Comparison of ENCODE assay signal across 9 cellular contexts in genomic region chr21:34613679-34614442, GRCh38. TPM values are rescaled to one million over a fixed set of nuclear protein-coding genes. Genes with fewer than 3 reads are reported as not detected.
A peak's percentile ranks its signal among the peaks of the same experiment; 100 is the strongest.
DNase-seq lines count a peak whose midpoint lies in the region; ATAC-seq and TF ChIP-seq lines count a peak whose summit lies in the region.
"Had no signal": no experiment of that assay in that cellular context is flagged by ENCODE, and none has a peak within 500 bp of the region (broad histone marks: within the 10 kb centered on the region; RNA-seq: fewer than 3 reads in every experiment).

No MANE protein-coding gene starts in this region.

- peak in 2 of 5 donors; percentile 2 to 13 for DNase-seq in CD4-positive, alpha-beta memory T cell
- DNase-seq in LNCaP clone FGC (ENCODE audit: low read depth) (no peak), brain microvascular endothelial cell (no peak), lung microvascular endothelial cell (ENCODE audit: low read depth in 2 of 2) (peak; percentile 22 to 23), tibial artery (no peak), HUDEP-2 (lab: John Stamatoyannopoulos, UW; ENCODE audit: unreplicated experiment in 76 of 76) (no peak), NCI-H2171 treated with DMSO at 0.1 percent for 48 hours (lab: John Stamatoyannopoulos, UW) (no peak)

- peaks cover 0 to 3% of the 10 kb centered on the region in 2 donors for H3K36me3 Mint-ChIP-seq in CD4-positive, alpha-beta memory T cell

- no peaks in the 10 kb centered on the region for H3K27me3 Mint-ChIP-seq in CD4-positive, alpha-beta memory T cell

- in situ Hi-C loops in brain microvascular endothelial cell (cut with HindIII; ENCODE audit: low pct_ligation_motif_present, low sequenced_read_pairs): no loop called here

- no peak overlapping the region for H3K27ac ChIP-seq in CD4-positive, alpha-beta memory T cell (ENCODE audit: low read depth, low read length)
- H3K27ac ChIP-seq in brain microvascular endothelial cell: no peak overlapping the region
- peak overlapping the region; percentile 83 to 87 for H3K27ac ChIP-seq in tibial artery

- CTCF ChIA-PET in CD4-positive, alpha-beta memory T cell (lab: Charles Lee; ENCODE audit: partially characterized antibody): interaction anchor here (1.2 kb wide), 1 partner anchor 12 kb away, joined by 4 read pairs; no protein-coding TSS in a partner anchor

- peaks cover 16% of the 10 kb centered on the region for H3K4me1 ChIP-seq in CD4-positive, alpha-beta memory T cell (ENCODE audit: insufficient read depth, low read length)
- peaks cover 0 to 22% (median 15%) of the 10 kb centered on the region in 4 donors for H3K4me1 ChIP-seq in tibial artery

- no peaks in the 10 kb centered on the region for H3K36me3 ChIP-seq in CD4-positive, alpha-beta memory T cell (ENCODE audit: insufficient read depth, low read length)
- H3K36me3 ChIP-seq in brain microvascular endothelial cell (replicated peaks) (no peaks in the 10 kb centered on the region), tibial artery (no peaks in the 10 kb centered on the region)

- H3K4me3 ChIP-seq in CD4-positive, alpha-beta memory T cell (ENCODE audit: low read length in 2 of 2): peak overlapping the region; percentile 13 to 44
- peak overlapping the region; percentile 64 for H3K4me3 ChIP-seq in LNCaP clone FGC (ENCODE audit: low read depth, low read length)
- H3K4me3 ChIP-seq in brain microvascular endothelial cell (ENCODE audit: low read depth, low read length): peak overlapping the region; percentile 67
- H3K4me3 ChIP-seq in tibial artery: peak overlapping the region; percentile 73 to 85

- peaks cover 0 to 1% (median 0%) of the 10 kb centered on the region in 8 donors for H3K9me3 Mint-ChIP-seq in CD4-positive, alpha-beta memory T cell

- POLR2A ChIA-PET in CD4-positive, alpha-beta memory T cell (lab: Charles Lee; ENCODE audit: partially characterized antibody): no interaction called here

- TF ChIP-seq CTCF in LNCaP clone FGC (IDR thresholded peaks at IDR 0.05; ENCODE audit: control insufficient read depth, extremely low read depth, insufficient read depth): no peak
- no peak for TF ChIP-seq CTCF in brain microvascular endothelial cell (IDR thresholded peaks at IDR 0.05; ENCODE audit: low read depth, low read length, missing control alignments)
- TF ChIP-seq CTCF in tibial artery (IDR thresholded peaks at IDR 0.05): no peak

- peak overlapping the region; percentile 85 to 93 (median 88) for H3K4me3 Mint-ChIP-seq in CD4-positive, alpha-beta memory T cell

- no peaks in the 10 kb centered on the region for H3K9me3 ChIP-seq in CD4-positive, alpha-beta memory T cell (ENCODE audit: control insufficient read depth in 1 of 2, low read length in 2 of 2)
- no peaks in the 10 kb centered on the region for H3K9me3 ChIP-seq in tibial artery

- peak overlapping the region in 5 of 7 donors; percentile 46 to 83 (median 79) for H3K27ac Mint-ChIP-seq in CD4-positive, alpha-beta memory T cell

- H3K4me1 Mint-ChIP-seq in CD4-positive, alpha-beta memory T cell: peaks cover 16 to 25% (median 20%) of the 10 kb centered on the region in 4 donors

- no peaks in the 10 kb centered on the region for H3K27me3 ChIP-seq in CD4-positive, alpha-beta memory T cell (ENCODE audit: insufficient read depth, low read length)
- H3K27me3 ChIP-seq in brain microvascular endothelial cell (replicated peaks): no peaks in the 10 kb centered on the region
- no peaks in the 10 kb centered on the region for H3K27me3 ChIP-seq in tibial artery

- intact Hi-C loops in CD4-positive, alpha-beta memory T cell (cut with micrococcal nuclease): no loop called here
- intact Hi-C loops in tibial artery (cut with DNase I; ENCODE audit: low total_unique reads): no loop called here

- ATAC-seq in HG03520 (IDR thresholded peaks at IDR 0.05; ENCODE audit: unreplicated experiment): no peak

RNA-seq across cellular contexts. Expression of gene RCAN1, which starts 1.1 kb away (rescaled TPM):
- total RNA-seq in CD4-positive, alpha-beta memory T cell: 1 to 10 TPM; 4.7 to 6.3 TPM
- polyA plus RNA-seq in CD4-positive, alpha-beta memory T cell: 10 to 100 TPM; 12.1 to 15.0 TPM
- 24.0 and 31.5 TPM in 2 replicates for total RNA-seq in lung microvascular endothelial cell

RNA-seq across cellular contexts. Expression of gene CLIC6, which starts 54.9 kb away (rescaled TPM):
- under 1 TPM; 0.30 to 0.67 TPM for total RNA-seq in CD4-positive, alpha-beta memory T cell
- under 1 TPM in 1 of 2 donors, not detected in 1; 0.09 TPM for polyA plus RNA-seq in CD4-positive, alpha-beta memory T cell
- total RNA-seq in lung microvascular endothelial cell: not detected in 2 replicates
- total RNA-seq: NCI-H460 had no signal

Comparison
In these comparisons a context has a peak if more than half of its experiments do, and no peak if none do; other contexts are left out.
1. DNase-seq: peak in lung microvascular endothelial cell (2 of 2); none in LNCaP clone FGC (single experiment), brain microvascular endothelial cell (single experiment), tibial artery (0 of 2), HUDEP-2 (0 of 76) and NCI-H2171 treated with DMSO at 0.1 percent for 48 hours (single experiment).
2. H3K27ac ChIP-seq: peak in tibial artery (2 of 2); none in CD4-positive, alpha-beta memory T cell (single experiment) and brain microvascular endothelial cell (single experiment).
3. H3K4me3 ChIP-seq: peak in every context shown above with its lines; median percentile 79 in tibial artery; 67 in brain microvascular endothelial cell; 64 in LNCaP clone FGC; 28 in CD4-positive, alpha-beta memory T cell.